2 cellular contexts compared by ENCODE assay signal in the genomic region with DNA sequence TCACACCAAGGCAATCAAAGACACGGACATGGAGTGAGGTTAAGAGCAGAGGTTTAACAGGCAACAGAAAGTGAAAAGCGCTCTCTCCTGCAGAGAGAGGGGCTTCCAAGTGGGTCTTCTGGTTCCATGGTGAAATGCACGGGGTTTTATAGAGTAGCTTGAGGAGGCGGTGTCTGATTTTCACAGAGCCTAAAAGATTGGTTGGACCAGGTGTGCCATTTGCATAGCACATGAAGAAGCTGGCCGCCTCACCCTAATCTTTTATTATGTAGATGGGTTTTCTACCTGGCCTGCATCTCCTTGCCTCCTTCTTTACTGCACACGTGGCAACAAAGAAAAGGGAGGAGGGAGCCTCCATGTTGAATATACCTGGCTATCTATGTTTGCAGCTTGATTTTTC.
TF ChIP-seq lines count a peak whose summit lies in the region.

No MANE protein-coding gene starts in this region.

TF ChIP-seq in GM23338, 12 proteins besides CTCF, POLR2A, EP300 and RAD21 (continues in another document):
- TF ChIP-seq, protein P1, sequence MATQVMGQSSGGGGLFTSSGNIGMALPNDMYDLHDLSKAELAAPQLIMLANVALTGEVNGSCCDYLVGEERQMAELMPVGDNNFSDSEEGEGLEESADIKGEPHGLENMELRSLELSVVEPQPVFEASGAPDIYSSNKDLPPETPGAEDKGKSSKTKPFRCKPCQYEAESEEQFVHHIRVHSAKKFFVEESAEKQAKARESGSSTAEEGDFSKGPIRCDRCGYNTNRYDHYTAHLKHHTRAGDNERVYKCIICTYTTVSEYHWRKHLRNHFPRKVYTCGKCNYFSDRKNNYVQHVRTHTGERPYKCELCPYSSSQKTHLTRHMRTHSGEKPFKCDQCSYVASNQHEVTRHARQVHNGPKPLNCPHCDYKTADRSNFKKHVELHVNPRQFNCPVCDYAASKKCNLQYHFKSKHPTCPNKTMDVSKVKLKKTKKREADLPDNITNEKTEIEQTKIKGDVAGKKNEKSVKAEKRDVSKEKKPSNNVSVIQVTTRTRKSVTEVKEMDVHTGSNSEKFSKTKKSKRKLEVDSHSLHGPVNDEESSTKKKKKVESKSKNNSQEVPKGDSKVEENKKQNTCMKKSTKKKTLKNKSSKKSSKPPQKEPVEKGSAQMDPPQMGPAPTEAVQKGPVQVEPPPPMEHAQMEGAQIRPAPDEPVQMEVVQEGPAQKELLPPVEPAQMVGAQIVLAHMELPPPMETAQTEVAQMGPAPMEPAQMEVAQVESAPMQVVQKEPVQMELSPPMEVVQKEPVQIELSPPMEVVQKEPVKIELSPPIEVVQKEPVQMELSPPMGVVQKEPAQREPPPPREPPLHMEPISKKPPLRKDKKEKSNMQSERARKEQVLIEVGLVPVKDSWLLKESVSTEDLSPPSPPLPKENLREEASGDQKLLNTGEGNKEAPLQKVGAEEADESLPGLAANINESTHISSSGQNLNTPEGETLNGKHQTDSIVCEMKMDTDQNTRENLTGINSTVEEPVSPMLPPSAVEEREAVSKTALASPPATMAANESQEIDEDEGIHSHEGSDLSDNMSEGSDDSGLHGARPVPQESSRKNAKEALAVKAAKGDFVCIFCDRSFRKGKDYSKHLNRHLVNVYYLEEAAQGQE (IDR thresholded peaks at IDR 0.05; ENCODE audit: unreplicated experiment): no peak
- no peak for TF ChIP-seq STAT1 (IDR thresholded peaks at IDR 0.05; ENCODE audit: unreplicated experiment)
- TF ChIP-seq EZH2 (IDR thresholded peaks at IDR 0.05; ENCODE audit: low read depth, unreplicated experiment): no peak
- TF ChIP-seq EZH2phosphoT487 (IDR thresholded peaks at IDR 0.05; ENCODE audit: unreplicated experiment): no peak
- TF ChIP-seq, protein P2, sequence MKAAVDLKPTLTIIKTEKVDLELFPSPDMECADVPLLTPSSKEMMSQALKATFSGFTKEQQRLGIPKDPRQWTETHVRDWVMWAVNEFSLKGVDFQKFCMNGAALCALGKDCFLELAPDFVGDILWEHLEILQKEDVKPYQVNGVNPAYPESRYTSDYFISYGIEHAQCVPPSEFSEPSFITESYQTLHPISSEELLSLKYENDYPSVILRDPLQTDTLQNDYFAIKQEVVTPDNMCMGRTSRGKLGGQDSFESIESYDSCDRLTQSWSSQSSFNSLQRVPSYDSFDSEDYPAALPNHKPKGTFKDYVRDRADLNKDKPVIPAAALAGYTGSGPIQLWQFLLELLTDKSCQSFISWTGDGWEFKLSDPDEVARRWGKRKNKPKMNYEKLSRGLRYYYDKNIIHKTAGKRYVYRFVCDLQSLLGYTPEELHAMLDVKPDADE (IDR thresholded peaks at IDR 0.05): no peak
- TF ChIP-seq JUNB (IDR thresholded peaks at IDR 0.05; ENCODE audit: unreplicated experiment): no peak
- TF ChIP-seq, protein P3, sequence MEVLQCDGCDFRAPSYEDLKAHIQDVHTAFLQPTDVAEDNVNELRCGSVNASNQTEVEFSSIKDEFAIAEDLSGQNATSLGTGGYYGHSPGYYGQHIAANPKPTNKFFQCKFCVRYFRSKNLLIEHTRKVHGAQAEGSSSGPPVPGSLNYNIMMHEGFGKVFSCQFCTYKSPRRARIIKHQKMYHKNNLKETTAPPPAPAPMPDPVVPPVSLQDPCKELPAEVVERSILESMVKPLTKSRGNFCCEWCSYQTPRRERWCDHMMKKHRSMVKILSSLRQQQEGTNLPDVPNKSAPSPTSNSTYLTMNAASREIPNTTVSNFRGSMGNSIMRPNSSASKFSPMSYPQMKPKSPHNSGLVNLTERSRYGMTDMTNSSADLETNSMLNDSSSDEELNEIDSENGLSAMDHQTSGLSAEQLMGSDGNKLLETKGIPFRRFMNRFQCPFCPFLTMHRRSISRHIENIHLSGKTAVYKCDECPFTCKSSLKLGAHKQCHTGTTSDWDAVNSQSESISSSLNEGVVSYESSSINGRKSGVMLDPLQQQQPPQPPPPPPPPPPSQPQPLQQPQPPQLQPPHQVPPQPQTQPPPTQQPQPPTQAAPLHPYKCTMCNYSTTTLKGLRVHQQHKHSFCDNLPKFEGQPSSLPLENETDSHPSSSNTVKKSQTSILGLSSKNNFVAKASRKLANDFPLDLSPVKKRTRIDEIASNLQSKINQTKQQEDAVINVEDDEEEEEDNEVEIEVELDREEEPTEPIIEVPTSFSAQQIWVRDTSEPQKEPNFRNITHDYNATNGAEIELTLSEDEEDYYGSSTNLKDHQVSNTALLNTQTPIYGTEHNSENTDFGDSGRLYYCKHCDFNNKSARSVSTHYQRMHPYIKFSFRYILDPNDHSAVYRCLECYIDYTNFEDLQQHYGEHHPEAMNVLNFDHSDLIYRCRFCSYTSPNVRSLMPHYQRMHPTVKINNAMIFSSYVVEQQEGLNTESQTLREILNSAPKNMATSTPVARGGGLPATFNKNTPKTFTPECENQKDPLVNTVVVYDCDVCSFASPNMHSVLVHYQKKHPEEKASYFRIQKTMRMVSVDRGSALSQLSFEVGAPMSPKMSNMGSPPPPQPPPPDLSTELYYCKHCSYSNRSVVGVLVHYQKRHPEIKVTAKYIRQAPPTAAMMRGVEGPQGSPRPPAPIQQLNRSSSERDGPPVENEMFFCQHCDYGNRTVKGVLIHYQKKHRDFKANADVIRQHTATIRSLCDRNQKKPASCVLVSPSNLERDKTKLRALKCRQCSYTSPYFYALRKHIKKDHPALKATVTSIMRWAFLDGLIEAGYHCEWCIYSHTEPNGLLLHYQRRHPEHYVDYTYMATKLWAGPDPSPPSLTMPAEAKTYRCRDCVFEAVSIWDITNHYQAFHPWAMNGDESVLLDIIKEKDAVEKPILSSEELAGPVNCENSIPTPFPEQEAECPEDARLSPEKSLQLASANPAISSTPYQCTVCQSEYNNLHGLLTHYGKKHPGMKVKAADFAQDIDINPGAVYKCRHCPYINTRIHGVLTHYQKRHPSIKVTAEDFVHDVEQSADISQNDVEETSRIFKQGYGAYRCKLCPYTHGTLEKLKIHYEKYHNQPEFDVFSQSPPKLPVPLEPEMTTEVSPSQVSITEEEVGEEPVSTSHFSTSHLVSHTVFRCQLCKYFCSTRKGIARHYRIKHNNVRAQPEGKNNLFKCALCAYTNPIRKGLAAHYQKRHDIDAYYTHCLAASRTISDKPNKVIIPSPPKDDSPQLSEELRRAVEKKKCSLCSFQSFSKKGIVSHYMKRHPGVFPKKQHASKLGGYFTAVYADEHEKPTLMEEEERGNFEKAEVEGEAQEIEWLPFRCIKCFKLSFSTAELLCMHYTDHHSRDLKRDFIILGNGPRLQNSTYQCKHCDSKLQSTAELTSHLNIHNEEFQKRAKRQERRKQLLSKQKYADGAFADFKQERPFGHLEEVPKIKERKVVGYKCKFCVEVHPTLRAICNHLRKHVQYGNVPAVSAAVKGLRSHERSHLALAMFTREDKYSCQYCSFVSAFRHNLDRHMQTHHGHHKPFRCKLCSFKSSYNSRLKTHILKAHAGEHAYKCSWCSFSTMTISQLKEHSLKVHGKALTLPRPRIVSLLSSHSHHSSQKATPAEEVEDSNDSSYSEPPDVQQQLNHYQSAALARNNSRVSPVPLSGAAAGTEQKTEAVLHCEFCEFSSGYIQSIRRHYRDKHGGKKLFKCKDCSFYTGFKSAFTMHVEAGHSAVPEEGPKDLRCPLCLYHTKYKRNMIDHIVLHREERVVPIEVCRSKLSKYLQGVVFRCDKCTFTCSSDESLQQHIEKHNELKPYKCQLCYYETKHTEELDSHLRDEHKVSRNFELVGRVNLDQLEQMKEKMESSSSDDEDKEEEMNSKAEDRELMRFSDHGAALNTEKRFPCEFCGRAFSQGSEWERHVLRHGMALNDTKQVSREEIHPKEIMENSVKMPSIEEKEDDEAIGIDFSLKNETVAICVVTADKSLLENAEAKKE (CRISPR knock-in tag; IDR thresholded peaks at IDR 0.05): peak; percentile 13; the same call in 1 of the 2 replicates
- TF ChIP-seq CREB1 (CRISPR knock-in tag; IDR thresholded peaks at IDR 0.05; ENCODE audit: low read depth): peak; percentile 41; the same call in 1 of the 2 replicates
- TF ChIP-seq POLR2AphosphoS5 (IDR thresholded peaks at IDR 0.05; ENCODE audit: low read depth): peak; percentile 73

TF ChIP-seq in HepG2, 621 proteins besides CTCF, POLR2A, EP300 and RAD21:
- TF ChIP-seq MTF2 (CRISPR knock-in tag; IDR thresholded peaks at IDR 0.05; ENCODE audit: borderline replicate concordance) (no peak), SNAPC5 (CRISPR knock-in tag; IDR thresholded peaks at IDR 0.05; ENCODE audit: borderline replicate concordance) (no peak), ZSCAN22 (CRISPR knock-in tag; IDR thresholded peaks at IDR 0.05) (no peak), DNMT1 (CRISPR knock-in tag; IDR thresholded peaks at IDR 0.05) (no peak), ZNF160 (CRISPR knock-in tag; IDR thresholded peaks at IDR 0.05) (no peak), SAP130 (CRISPR knock-in tag; IDR thresholded peaks at IDR 0.05; ENCODE audit: low read depth) (no peak), ZNF343 (CRISPR knock-in tag; IDR thresholded peaks at IDR 0.05) (no peak), SOX5 (CRISPR knock-in tag; IDR thresholded peaks at IDR 0.05; ENCODE audit: borderline replicate concordance) (no peak), SMARCE1 (IDR thresholded peaks at IDR 0.05; ENCODE audit: borderline replicate concordance) (no peak), SMAD9 (CRISPR knock-in tag; IDR thresholded peaks at IDR 0.05) (no peak), KLF13 (CRISPR knock-in tag; IDR thresholded peaks at IDR 0.05) (no peak), HDAC6 (IDR thresholded peaks at IDR 0.05; ENCODE audit: low read depth, low read length) (no peak), TBX3 (IDR thresholded peaks at IDR 0.05; ENCODE audit: borderline replicate concordance) (no peak), JUND (CRISPR knock-in tag; IDR thresholded peaks at IDR 0.05) (no peak)
- TF ChIP-seq, protein P2 (CRISPR knock-in tag; IDR thresholded peaks at IDR 0.05): no peak
